Comparison of ENCODE assay signal across 21 cellular contexts in genomic region chr12:76065917-76066316, GRCh38. TPM values are rescaled to one million over a fixed set of nuclear protein-coding genes. Genes with fewer than 3 reads are reported as not detected.
DNase-seq lines count a peak whose midpoint lies in the region; ATAC-seq and TF ChIP-seq lines count a peak whose summit lies in the region.
"Had no signal": no experiment of that assay in that cellular context is flagged by ENCODE, and none has a peak within 500 bp of the region (broad histone marks: within the 10 kb centered on the region; RNA-seq: fewer than 3 reads in every experiment).

No MANE protein-coding gene starts in this region.

- peaks cover 99% of the 10 kb centered on the region for H3K79me2 ChIP-seq in hepatocyte

- H3K9me3 Mint-ChIP-seq in activated CD4-positive, alpha-beta T cell treated with anti-CD3 and anti-CD28 coated beads for 36 hours (ENCODE audit: low read depth): peaks cover 12% of the 10 kb centered on the region
- H3K9me3 Mint-ChIP-seq in activated naive CD8-positive, alpha-beta T cell treated with anti-CD3 and anti-CD28 coated beads, Interleukin-2, amount 50 U/mL, for 24 hours: peaks cover 12% of the 10 kb centered on the region
- peaks cover 13% of the 10 kb centered on the region for H3K9me3 Mint-ChIP-seq in activated naive CD8-positive, alpha-beta T cell treated with anti-CD3 and anti-CD28 coated beads for 36 hours
- peaks cover 21% of the 10 kb centered on the region for H3K9me3 Mint-ChIP-seq in activated T-helper 1 cell treated with anti-CD3 and anti-CD28 coated beads, Interleukin-12 subunit alpha, Interleukin-12 subunit beta, Interleukin-2, Interleukin-4 antibody, amounts not matched to agents 30 ng/mL and 10 ng/mL and 1 ng/mL, durations not matched to agents 14 hours and 24 hours and 36 hours

- POLR2A ChIA-PET in activated CD4-positive, alpha-beta T cell treated with anti-CD3 and anti-CD28 coated beads for 36 hours (lab: Charles Lee): no interaction called here

- no peaks in the 10 kb centered on the region for H3K27me3 ChIP-seq in hepatocyte
- H3K27me3 ChIP-seq: BE2C; BLaER1 treated with 17β-estradiol and CSF1 and Interleukin-3, amounts not matched to agents 10 nM and 100 nM had no signal

- intact Hi-C loops in activated CD4-positive, alpha-beta T cell treated with anti-CD3 and anti-CD28 coated beads for 36 hours (cut with DNase I, micrococcal nuclease): loop anchor here in 1 of 2 experiments (5.0 kb wide), 1 partner anchor 281 kb away; the partner anchor contains the start of gene BBS10
- intact Hi-C loops in activated T-helper 1 cell treated with anti-CD3 and anti-CD28 coated beads, Interleukin-12 subunit alpha, Interleukin-12 subunit beta, Interleukin-2, Interleukin-4 antibody, amounts not matched to agents 30 ng/mL and 10 ng/mL and 1 ng/mL, durations not matched to agents 14 hours and 24 hours and 36 hours (cut with micrococcal nuclease): no loop called here

- H3K27me3 Mint-ChIP-seq in activated CD4-positive, alpha-beta T cell treated with anti-CD3 and anti-CD28 coated beads for 36 hours: no peaks in the 10 kb centered on the region
- H3K27me3 Mint-ChIP-seq in activated naive CD8-positive, alpha-beta T cell treated with anti-CD3 and anti-CD28 coated beads, Interleukin-2, amount 50 U/mL, for 24 hours: no peaks in the 10 kb centered on the region
- H3K27me3 Mint-ChIP-seq in activated naive CD8-positive, alpha-beta T cell treated with anti-CD3 and anti-CD28 coated beads for 36 hours: no peaks in the 10 kb centered on the region
- no peaks in the 10 kb centered on the region for H3K27me3 Mint-ChIP-seq in activated T-helper 1 cell treated with anti-CD3 and anti-CD28 coated beads, Interleukin-12 subunit alpha, Interleukin-12 subunit beta, Interleukin-2, Interleukin-4 antibody, amounts not matched to agents 30 ng/mL and 10 ng/mL and 1 ng/mL, durations not matched to agents 14 hours and 24 hours and 36 hours (ENCODE audit: insufficient read depth)
- H3K27me3 Mint-ChIP-seq: CD4-positive, alpha-beta T cell; CD8-positive, alpha-beta memory T cell had no signal

- H4K20me1 ChIP-seq in hepatocyte (ENCODE audit: insufficient read depth, poor library complexity, severe bottlenecking): peaks cover 9% of the 10 kb centered on the region

- no peaks in the 10 kb centered on the region for H3K9me2 ChIP-seq in hepatocyte (replicated peaks; ENCODE audit: insufficient read depth)

- no peak for DNase-seq in activated CD4-positive, alpha-beta T cell treated with anti-CD3 and anti-CD28 coated beads for 36 hours
- DNase-seq in activated CD4-positive, alpha-beta T cell treated with anti-CD3 and anti-CD28 coated beads, Interleukin-2, amount 50 U/mL, for 4 hours: no peak
- no peak for DNase-seq in activated naive CD8-positive, alpha-beta T cell treated with anti-CD3 and anti-CD28 coated beads, Interleukin-2, amount 50 U/mL, for 24 hours
- DNase-seq in activated naive CD8-positive, alpha-beta T cell treated with anti-CD3 and anti-CD28 coated beads for 36 hours: no peak
- no peak for DNase-seq in activated T-helper 1 cell treated with anti-CD3 and anti-CD28 coated beads, Interleukin-12 subunit alpha, Interleukin-12 subunit beta, Interleukin-2, Interleukin-4 antibody, amounts not matched to agents 30 ng/mL and 10 ng/mL and 1 ng/mL, durations not matched to agents 14 hours and 24 hours and 36 hours (ENCODE audit: low spot score)
- no peak for DNase-seq in hepatocyte (ENCODE audit: low spot score)
- no peak for DNase-seq in activated effector memory CD4-positive, alpha-beta T cell treated with Interleukin-2 at 50 U/mL for 16 hours
- DNase-seq: ACHN; AML-193; BE2C; CD4-positive, alpha-beta T cell; CD8-positive, alpha-beta memory T cell; DMS 273 treated with DMSO at 0.1 percent for 48 hours; DMS79 treated with DMSO at 0.1 percent for 48 hours; GF-D8; GOT3 had no signal

- H3K36me3 ChIP-seq in hepatocyte (replicated peaks; ENCODE audit: insufficient read depth, low read depth): no peaks in the 10 kb centered on the region

- H3K4me3 Mint-ChIP-seq in activated CD4-positive, alpha-beta T cell treated with anti-CD3 and anti-CD28 coated beads for 36 hours: no peak overlapping the region
- H3K4me3 Mint-ChIP-seq in activated naive CD8-positive, alpha-beta T cell treated with anti-CD3 and anti-CD28 coated beads, Interleukin-2, amount 50 U/mL, for 24 hours: no peak overlapping the region
- H3K4me3 Mint-ChIP-seq in activated naive CD8-positive, alpha-beta T cell treated with anti-CD3 and anti-CD28 coated beads for 36 hours: no peak overlapping the region
- H3K4me3 Mint-ChIP-seq in activated T-helper 1 cell treated with anti-CD3 and anti-CD28 coated beads, Interleukin-12 subunit alpha, Interleukin-12 subunit beta, Interleukin-2, Interleukin-4 antibody, amounts not matched to agents 30 ng/mL and 10 ng/mL and 1 ng/mL, durations not matched to agents 14 hours and 24 hours and 36 hours: no peak overlapping the region
- H3K4me3 Mint-ChIP-seq: CD14-positive monocyte; CD4-positive, alpha-beta T cell; CD8-positive, alpha-beta memory T cell had no signal

- H3K4me3 ChIP-seq in hepatocyte: peak overlapping the region; percentile 2
- H3K4me3 ChIP-seq: BLaER1 treated with 17β-estradiol and CSF1 and Interleukin-3, amounts not matched to agents 10 nM and 100 nM; HAP-1 had no signal

- CTCF ChIA-PET in activated CD4-positive, alpha-beta T cell treated with anti-CD3 and anti-CD28 coated beads for 36 hours (lab: Charles Lee): interaction anchor here (1.1 to 1.2 kb wide), 2 partner anchors 11 to 26 kb away, joined by 3 to 4 read pairs; no protein-coding TSS in a partner anchor

- no peaks in the 10 kb centered on the region for H3K4me1 ChIP-seq in hepatocyte (ENCODE audit: insufficient read depth)
- H3K4me1 ChIP-seq: HAP-1 had no signal

- H3K4me1 Mint-ChIP-seq in activated CD4-positive, alpha-beta T cell treated with anti-CD3 and anti-CD28 coated beads for 36 hours: peaks cover 44% of the 10 kb centered on the region
- peaks cover 43% of the 10 kb centered on the region for H3K4me1 Mint-ChIP-seq in activated naive CD8-positive, alpha-beta T cell treated with anti-CD3 and anti-CD28 coated beads, Interleukin-2, amount 50 U/mL, for 24 hours
- H3K4me1 Mint-ChIP-seq in activated naive CD8-positive, alpha-beta T cell treated with anti-CD3 and anti-CD28 coated beads for 36 hours: peaks cover 33% of the 10 kb centered on the region
- H3K4me1 Mint-ChIP-seq in activated T-helper 1 cell treated with anti-CD3 and anti-CD28 coated beads, Interleukin-12 subunit alpha, Interleukin-12 subunit beta, Interleukin-2, Interleukin-4 antibody, amounts not matched to agents 30 ng/mL and 10 ng/mL and 1 ng/mL, durations not matched to agents 14 hours and 24 hours and 36 hours (ENCODE audit: low read depth): peaks cover 42% of the 10 kb centered on the region

- WGBS in hepatocyte (ENCODE audit: low lambda C conversion rate, missing lambda C conversion rate): 96% methylated on average over 3 of the region's 3 CpGs

- no peak for ATAC-seq in activated CD4-positive, alpha-beta T cell treated with anti-CD3 and anti-CD28 coated beads for 36 hours
- ATAC-seq in activated naive CD8-positive, alpha-beta T cell treated with anti-CD3 and anti-CD28 coated beads, Interleukin-2, amount 50 U/mL, for 24 hours: no peak
- no peak for ATAC-seq in GM21360 (IDR thresholded peaks at IDR 0.05; ENCODE audit: unreplicated experiment)

- H3K9me3 ChIP-seq in hepatocyte (ENCODE audit: low read depth): peaks cover 7% of the 10 kb centered on the region
- H3K9me3 ChIP-seq: BE2C had no signal

- H3K27ac Mint-ChIP-seq in activated CD4-positive, alpha-beta T cell treated with anti-CD3 and anti-CD28 coated beads for 36 hours: peak overlapping the region; percentile 24
- peak overlapping the region; percentile 62 for H3K27ac Mint-ChIP-seq in activated naive CD8-positive, alpha-beta T cell treated with anti-CD3 and anti-CD28 coated beads, Interleukin-2, amount 50 U/mL, for 24 hours
- H3K27ac Mint-ChIP-seq in activated naive CD8-positive, alpha-beta T cell treated with anti-CD3 and anti-CD28 coated beads for 36 hours: no peak overlapping the region
- peak overlapping the region; percentile 11 for H3K27ac Mint-ChIP-seq in activated T-helper 1 cell treated with anti-CD3 and anti-CD28 coated beads, Interleukin-12 subunit alpha, Interleukin-12 subunit beta, Interleukin-2, Interleukin-4 antibody, amounts not matched to agents 30 ng/mL and 10 ng/mL and 1 ng/mL, durations not matched to agents 14 hours and 24 hours and 36 hours
- H3K27ac Mint-ChIP-seq: CD4-positive, alpha-beta T cell; CD8-positive, alpha-beta memory T cell had no signal

- no peak overlapping the region for H3K4me2 ChIP-seq in hepatocyte
- H3K4me2 ChIP-seq: BLaER1 treated with 17β-estradiol and CSF1 and Interleukin-3, amounts not matched to agents 10 nM and 100 nM had no signal

- H2AFZ ChIP-seq in hepatocyte: no peak overlapping the region

- H3K36me3 Mint-ChIP-seq in activated CD4-positive, alpha-beta T cell treated with anti-CD3 and anti-CD28 coated beads for 36 hours (ENCODE audit: low read depth): peaks cover 90% of the 10 kb centered on the region
- H3K36me3 Mint-ChIP-seq in activated naive CD8-positive, alpha-beta T cell treated with anti-CD3 and anti-CD28 coated beads, Interleukin-2, amount 50 U/mL, for 24 hours (ENCODE audit: low read depth): peaks cover 96% of the 10 kb centered on the region
- peaks cover 87% of the 10 kb centered on the region for H3K36me3 Mint-ChIP-seq in activated naive CD8-positive, alpha-beta T cell treated with anti-CD3 and anti-CD28 coated beads for 36 hours
- H3K36me3 Mint-ChIP-seq in activated T-helper 1 cell treated with anti-CD3 and anti-CD28 coated beads, Interleukin-12 subunit alpha, Interleukin-12 subunit beta, Interleukin-2, Interleukin-4 antibody, amounts not matched to agents 30 ng/mL and 10 ng/mL and 1 ng/mL, durations not matched to agents 14 hours and 24 hours and 36 hours (ENCODE audit: low read depth): peaks cover 82% of the 10 kb centered on the region

- no peak overlapping the region for H3K27ac ChIP-seq in hepatocyte
- H3K27ac ChIP-seq: 22Rv1; BLaER1 treated with 17β-estradiol and CSF1 and Interleukin-3, amounts not matched to agents 10 nM and 100 nM had no signal

- TF ChIP-seq CTCF in hepatocyte (IDR thresholded peaks at IDR 0.05; ENCODE audit: poor library complexity): no peak

RNA-seq across cellular contexts. Expression of gene NAP1L1, which starts 18.6 kb away (rescaled TPM):
- 1,000 to 10,000 TPM in 1 of 2 experiments, 100 to 1,000 TPM in 1; 959 to 1,004 TPM for total RNA-seq in activated CD4-positive, alpha-beta T cell treated with anti-CD3 and anti-CD28 coated beads for 36 hours
- 1,000 to 10,000 TPM; 1,148 to 1,176 TPM for total RNA-seq in activated naive CD8-positive, alpha-beta T cell treated with anti-CD3 and anti-CD28 coated beads for 36 hours
- 584 and 605 TPM in 2 replicates for total RNA-seq in activated T-helper 1 cell treated with anti-CD3 and anti-CD28 coated beads, Interleukin-12 subunit alpha, Interleukin-12 subunit beta, Interleukin-2, Interleukin-4 antibody, amounts not matched to agents 30 ng/mL and 10 ng/mL and 1 ng/mL, durations not matched to agents 14 hours and 24 hours and 36 hours
- 352 and 402 TPM in 2 replicates for total RNA-seq in hepatocyte
- 117 and 122 TPM in 2 replicates for polyA plus RNA-seq in hepatocyte

RNA-seq across cellular contexts. Expression of gene PHLDA1, which starts 34.3 kb away (rescaled TPM):
- total RNA-seq in activated CD4-positive, alpha-beta T cell treated with anti-CD3 and anti-CD28 coated beads for 36 hours: 10 to 100 TPM; 12.3 to 14.3 TPM
- total RNA-seq in activated naive CD8-positive, alpha-beta T cell treated with anti-CD3 and anti-CD28 coated beads for 36 hours: 10 to 100 TPM; 41.5 to 41.9 TPM
- total RNA-seq in activated T-helper 1 cell treated with anti-CD3 and anti-CD28 coated beads, Interleukin-12 subunit alpha, Interleukin-12 subunit beta, Interleukin-2, Interleukin-4 antibody, amounts not matched to agents 30 ng/mL and 10 ng/mL and 1 ng/mL, durations not matched to agents 14 hours and 24 hours and 36 hours: 88.9 and 91.5 TPM in 2 replicates
- total RNA-seq in hepatocyte: 47.9 and 50.8 TPM in 2 replicates
- polyA plus RNA-seq in hepatocyte: 29.9 and 37.2 TPM in 2 replicates
